In the genomic region with DNA sequence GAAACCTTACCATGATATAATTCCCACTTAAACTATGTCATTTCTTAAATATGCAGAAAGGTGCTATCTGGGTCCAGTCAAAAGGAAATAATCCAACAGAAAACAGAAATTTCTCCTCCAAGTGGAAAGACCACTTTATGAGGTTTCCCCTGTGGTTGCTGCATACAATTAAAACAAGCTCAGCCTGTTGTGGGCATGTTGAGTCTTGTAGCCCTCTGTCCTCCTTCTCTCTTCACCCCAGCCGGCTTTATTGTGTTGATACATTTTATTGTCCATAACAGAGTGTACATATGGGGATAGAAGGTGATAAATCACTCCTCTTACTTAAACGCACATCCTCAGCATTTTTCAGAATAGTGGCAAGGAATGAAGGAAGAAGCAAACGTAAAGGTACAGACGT, we compare ENCODE assay signal across 17 cellular contexts.
A peak's percentile ranks its signal among the peaks of the same experiment; 100 is the strongest.
DNase-seq lines count a peak whose midpoint lies in the region; ATAC-seq and TF ChIP-seq lines count a peak whose summit lies in the region.
"Had no signal": no experiment of that assay in that cellular context is flagged by ENCODE, and none has a peak within 500 bp of the region (broad histone marks: within the 10 kb centered on the region; RNA-seq: fewer than 3 reads in every experiment).

No MANE protein-coding gene starts in this region.

- no peak overlapping the region for H3K27ac ChIP-seq in esophagus squamous epithelium
- H3K27ac ChIP-seq: gastroesophageal sphincter had no signal

- H3K9me3 ChIP-seq in esophagus squamous epithelium = no peaks in the 10 kb centered on the region
- H3K9me3 ChIP-seq: gastroesophageal sphincter had no signal

- DNase-seq in COLO668 (lab: John Stamatoyannopoulos, UW; ENCODE audit: unreplicated experiment) = peak; percentile 43
- DNase-seq in NCI-H128 (lab: John Stamatoyannopoulos, UW; ENCODE audit: unreplicated experiment) = peak; percentile 16
- peak; percentile 98 for DNase-seq in NCI-H69 (lab: John Stamatoyannopoulos, UW)
- no peak for DNase-seq in glutamatergic neuron
- no peak for DNase-seq in NOMO-1 (lab: John Stamatoyannopoulos, UW; ENCODE audit: unreplicated experiment in 2 of 2)
- no peak for DNase-seq in esophagus squamous epithelium (lab: John Stamatoyannopoulos, UW)
- no peak for DNase-seq in lower leg skin (ENCODE audit: low spot score in 2 of 2)
- DNase-seq: activated CD4-positive, alpha-beta T cell treated with anti-CD3 and anti-CD28 coated beads, Interleukin-2, amount 50 U/mL, for 4 hours; activated naive CD4-positive, alpha-beta T cell; amygdala; central memory CD4-positive, alpha-beta T cell; erythroblast; NCI-H1092; NCI-H446 had no signal

- TF ChIP-seq CTCF in glutamatergic neuron (IDR thresholded peaks at IDR 0.05; ENCODE audit: partially characterized antibody, unreplicated experiment) (no peak), esophagus squamous epithelium (IDR thresholded peaks at IDR 0.05) (no peak), lower leg skin (IDR thresholded peaks at IDR 0.05) (no peak)

- H3K4me3 ChIP-seq in esophagus squamous epithelium (no peak overlapping the region), lower leg skin (ENCODE audit: low read depth, poor library complexity, severe bottlenecking) (no peak overlapping the region)
- H3K4me3 ChIP-seq: gastroesophageal sphincter had no signal

- H3K27me3 ChIP-seq in esophagus squamous epithelium = no peaks in the 10 kb centered on the region
- H3K27me3 ChIP-seq: gastroesophageal sphincter had no signal

- peaks cover 0 to 27% (median 13%) of the 10 kb centered on the region in 3 donors for H3K4me1 ChIP-seq in esophagus squamous epithelium
- H3K4me1 ChIP-seq: gastroesophageal sphincter had no signal

- H3K4me3 Mint-ChIP-seq in glutamatergic neuron (ENCODE audit: unreplicated experiment) = no peak overlapping the region
- H3K4me3 Mint-ChIP-seq: CD14-positive monocyte had no signal

- no peak for TF ChIP-seq POLR2A in esophagus squamous epithelium (IDR thresholded peaks at IDR 0.05)
- no peak for TF ChIP-seq POLR2A in lower leg skin (IDR thresholded peaks at IDR 0.05)

- 28 to 54% methylated on average over 4 of the region's 4 CpGs for WGBS in esophagus squamous epithelium, 2 donors
- 70 to 80% methylated on average over 4 of the region's 4 CpGs for WGBS in lower leg skin, 2 donors

- intact Hi-C loops in esophagus squamous epithelium (cut with DNase I) (no loop called here), lower leg skin (cut with DNase I; ENCODE audit: low total_unique reads) (no loop called here)

- peak overlapping the region; percentile 24 for H3K27ac Mint-ChIP-seq in glutamatergic neuron (ENCODE audit: unreplicated experiment)

- peaks cover 3% of the 10 kb centered on the region for H3K27me3 Mint-ChIP-seq in glutamatergic neuron (ENCODE audit: unreplicated experiment)

- peaks cover 7% of the 10 kb centered on the region for H3K9me3 Mint-ChIP-seq in glutamatergic neuron (ENCODE audit: unreplicated experiment)

- H3K36me3 Mint-ChIP-seq in glutamatergic neuron (ENCODE audit: unreplicated experiment) = peaks cover 5% of the 10 kb centered on the region
- H3K36me3 Mint-ChIP-seq: CD14-positive monocyte had no signal

- H3K36me3 ChIP-seq in esophagus squamous epithelium = no peaks in the 10 kb centered on the region
- H3K36me3 ChIP-seq: gastroesophageal sphincter had no signal

- H3K4me1 Mint-ChIP-seq in glutamatergic neuron (ENCODE audit: low read depth, unreplicated experiment) = peaks cover 51% of the 10 kb centered on the region
- H3K4me1 Mint-ChIP-seq: CD14-positive monocyte had no signal

- ATAC-seq in GM21619 (IDR thresholded peaks at IDR 0.05; ENCODE audit: unreplicated experiment) = no peak
- ATAC-seq: gastroesophageal sphincter had no signal

Comparison
In these comparisons a context has a peak if more than half of its experiments do, and no peak if none do; other contexts are left out.
1. DNase-seq: peak in COLO668 (single experiment), NCI-H128 (single experiment) and NCI-H69 (single experiment); none in glutamatergic neuron (single experiment), NOMO-1 (0 of 2), esophagus squamous epithelium (single experiment) and lower leg skin (0 of 2).